Comparison of ENCODE assay signal across 11 cellular contexts in the genomic region with DNA sequence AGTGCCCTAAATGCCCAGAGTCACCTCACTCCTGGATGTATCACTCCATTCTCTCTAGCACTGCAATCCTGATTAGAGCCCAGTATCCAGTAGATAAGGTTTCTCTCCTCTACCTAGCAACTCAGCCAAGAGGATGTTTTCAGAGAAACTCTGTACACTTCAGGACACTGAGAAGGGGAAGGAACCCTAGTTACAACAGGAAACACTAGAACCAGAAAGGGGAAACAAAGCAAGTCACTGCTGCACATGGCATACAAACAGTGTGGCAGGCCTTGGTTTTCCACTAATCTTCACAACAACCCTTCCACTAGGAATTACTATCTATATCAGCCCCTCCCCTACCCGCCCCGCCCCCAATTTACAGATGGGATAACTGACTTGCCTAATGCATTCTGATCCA. TPM values are rescaled to one million over a fixed set of nuclear protein-coding genes. Genes with fewer than 3 reads are reported as not detected.
A peak's percentile ranks its signal among the peaks of the same experiment; 100 is the strongest.
DNase-seq lines count a peak whose midpoint lies in the region; TF ChIP-seq lines count a peak whose summit lies in the region.
"Had no signal": no experiment of that assay in that cellular context is flagged by ENCODE, and none has a peak within 500 bp of the region (broad histone marks: within the 10 kb centered on the region; RNA-seq: fewer than 3 reads in every experiment).

No MANE protein-coding gene starts in this region.

- no peak overlapping the region for H2AFZ ChIP-seq in MM.1S (ENCODE audit: low read length)

- H3K4me1 ChIP-seq in MM.1S (ENCODE audit: low read length) (peaks cover 11% of the 10 kb centered on the region), SJCRH30 (0 out of 2 replicates have a peak, but pooled peaks cover 6% of the 10 kb centered on the region), transverse colon (peaks cover 12 to 37% (median 17%) of the 10 kb centered on the region in 4 donors)

- H3K27me3 Mint-ChIP-seq in activated naive CD8-positive, alpha-beta T cell treated with anti-CD3 and anti-CD28 coated beads for 36 hours, result no peaks in the 10 kb centered on the region
- H3K27me3 Mint-ChIP-seq in nephron progenitor cell (ENCODE audit: low read depth, poor library complexity), result no peaks in the 10 kb centered on the region

- no peaks in the 10 kb centered on the region for H3K9me2 ChIP-seq in MM.1S (replicated peaks; ENCODE audit: insufficient read depth, low read length)

- H3K4me1 Mint-ChIP-seq in activated naive CD8-positive, alpha-beta T cell treated with anti-CD3 and anti-CD28 coated beads for 36 hours, result peaks cover 38% of the 10 kb centered on the region
- H3K4me1 Mint-ChIP-seq in nephron progenitor cell, result peaks cover 24% of the 10 kb centered on the region

- peaks cover 51% of the 10 kb centered on the region for H3K79me2 ChIP-seq in MM.1S (ENCODE audit: low read length)

- H3K9me3 ChIP-seq in MM.1S (replicated peaks; ENCODE audit: insufficient read depth, low read length) (no peaks in the 10 kb centered on the region), SJCRH30 (replicated peaks) (no peaks in the 10 kb centered on the region), transverse colon (no peaks in the 10 kb centered on the region)

- 84 to 94% methylated on average over 2 of the region's 2 CpGs for WGBS in transverse colon (ENCODE audit: low coverage in 1 of 2), 2 donors

- H3K4me2 ChIP-seq in MM.1S (ENCODE audit: low read depth, low read length), result peak overlapping the region; percentile 82; the same call in 1 of the 2 replicates

- TF ChIP-seq EP300 in transverse colon (IDR thresholded peaks at IDR 0.05; ENCODE audit: low read depth), result no peak

- TF ChIP-seq CTCF in MM.1S (IDR thresholded peaks at IDR 0.05; ENCODE audit: low read length) (no peak), nephron progenitor cell (IDR thresholded peaks at IDR 0.05) (no peak), transverse colon (IDR thresholded peaks at IDR 0.05) (no peak)

- DNase-seq in MM.1S, result no peak
- no peak for DNase-seq in activated naive CD8-positive, alpha-beta T cell treated with anti-CD3 and anti-CD28 coated beads for 36 hours
- no peak for DNase-seq in nephron progenitor cell
- DNase-seq in middle frontal gyrus (ENCODE audit: extremely low spot score, low spot score), result no peak
- no peak for DNase-seq in SJCRH30
- DNase-seq in transverse colon, result no peak
- DNase-seq: cerebellar nuclear complex; kidney glomerular epithelial cell; NCI-H1048; stimulated activated CD4-positive, alpha-beta T cell treated with anti-CD3 and anti-CD28 coated beads, Interleukin-2, amount 100 ng/mL, for 24 hours had no signal

- H3K9ac ChIP-seq in MM.1S (ENCODE audit: low read length), result no peak overlapping the region

- no peaks in the 10 kb centered on the region for H3K27me3 ChIP-seq in MM.1S (replicated peaks; ENCODE audit: insufficient read depth, low read length)
- H3K27me3 ChIP-seq in SJCRH30, result no peaks in the 10 kb centered on the region
- H3K27me3 ChIP-seq in transverse colon, result no peaks in the 10 kb centered on the region

- in situ Hi-C loops in transverse colon (cut with MboI; ENCODE audit: low pct_ligation_motif_present in 1 of 4, low pct_unique_long_range_greater_than_20kb in 1 of 4, low sequenced_read_pairs in 3 of 4), result no loop called here

- H3K27ac ChIP-seq in MM.1S (ENCODE audit: low read length) (no peak overlapping the region), SJCRH30 (no peak overlapping the region), transverse colon (no peak overlapping the region)

- peaks cover 10% of the 10 kb centered on the region for H3K36me3 Mint-ChIP-seq in activated naive CD8-positive, alpha-beta T cell treated with anti-CD3 and anti-CD28 coated beads for 36 hours
- H3K36me3 Mint-ChIP-seq in nephron progenitor cell (ENCODE audit: low read depth), result peaks cover 14% of the 10 kb centered on the region

- no peak overlapping the region for H3K27ac Mint-ChIP-seq in activated naive CD8-positive, alpha-beta T cell treated with anti-CD3 and anti-CD28 coated beads for 36 hours
- H3K27ac Mint-ChIP-seq in nephron progenitor cell, result peak overlapping the region; percentile 47

- TF ChIP-seq POLR2A in transverse colon (IDR thresholded peaks at IDR 0.05), result no peak

- H3K36me3 ChIP-seq in MM.1S (replicated peaks; ENCODE audit: insufficient read depth, low read length) (0 out of 2 replicates have a peak, but pooled peaks cover 8% of the 10 kb centered on the region), SJCRH30 (peaks cover 15% of the 10 kb centered on the region), transverse colon (peaks cover 0 to 8% (median 3%) of the 10 kb centered on the region in 4 donors)

- intact Hi-C loops in transverse colon (cut with DNase I; ENCODE audit: low total_unique reads), result no loop called here

- H3K9me3 Mint-ChIP-seq in activated naive CD8-positive, alpha-beta T cell treated with anti-CD3 and anti-CD28 coated beads for 36 hours, result no peaks in the 10 kb centered on the region
- H3K9me3 Mint-ChIP-seq in nephron progenitor cell, result no peaks in the 10 kb centered on the region

- peak overlapping the region; percentile 92 for H3K4me3 Mint-ChIP-seq in activated naive CD8-positive, alpha-beta T cell treated with anti-CD3 and anti-CD28 coated beads for 36 hours
- peak overlapping the region; percentile 95 for H3K4me3 Mint-ChIP-seq in nephron progenitor cell

- no peaks in the 10 kb centered on the region for H4K20me1 ChIP-seq in MM.1S (ENCODE audit: insufficient read depth, low read length)

- H3K4me3 ChIP-seq in GM08714 (ENCODE audit: low read length) (peak overlapping the region; percentile 97), MM.1S (ENCODE audit: low read length) (no peak overlapping the region), SJCRH30 (no peak overlapping the region), transverse colon (no peak overlapping the region)

- no peaks in the 10 kb centered on the region for H3F3A ChIP-seq in MM.1S (ENCODE audit: insufficient read depth, low read length)

RNA-seq across cellular contexts. Expression of a gene that starts 1.6 kb away (rescaled TPM):
- total RNA-seq in activated naive CD8-positive, alpha-beta T cell treated with anti-CD3 and anti-CD28 coated beads for 36 hours, result 10 to 100 TPM; 67.4 to 71.1 TPM
- 50.3 and 59.5 TPM in 2 replicates for total RNA-seq in SJCRH30 (2014; rRNA removed; shearing (Covaris generic))
- total RNA-seq in transverse colon, result 10 to 100 TPM; 16.8 to 35.2 (median 25.4) TPM
